ENCODE assay signal across 20 cellular contexts in genomic region chr2:43736637-43737036, GRCh38.
"Had no signal": no experiment of that assay in that cellular context is flagged by ENCODE, and none has a peak within 500 bp of the region (broad histone marks: within the 10 kb centered on the region; RNA-seq: fewer than 3 reads in every experiment).

No MANE protein-coding gene starts in this region.

- H3K4me3 Mint-ChIP-seq: activated B cell treated with CpG ODN at 0.5 μM for 24 hours; activated CD4-positive, alpha-beta memory T cell treated with anti-CD3 and anti-CD28 coated beads, Interleukin-2, amount 10 ng/mL, durations not matched to agents 7 days and 5 days; activated CD4-positive, alpha-beta T cell treated with anti-CD3 and anti-CD28 coated beads for 36 hours; activated naive CD8-positive, alpha-beta T cell treated with anti-CD3 and anti-CD28 coated beads, Interleukin-2, amount 50 U/mL, for 24 hours; endodermal cell; naive B cell; stimulated activated effector memory CD8-positive, alpha-beta T cell treated with anti-CD3 and anti-CD28 coated beads, Interleukin-12 subunit alpha, Interleukin-12 subunit beta, amount 100 ng/mL, for 72 hours had no signal

- H3K4me1 Mint-ChIP-seq: activated B cell treated with CpG ODN at 0.5 μM for 24 hours; activated CD4-positive, alpha-beta memory T cell treated with anti-CD3 and anti-CD28 coated beads, Interleukin-2, amount 10 ng/mL, durations not matched to agents 7 days and 5 days; activated CD4-positive, alpha-beta T cell treated with anti-CD3 and anti-CD28 coated beads for 36 hours; activated naive CD8-positive, alpha-beta T cell treated with anti-CD3 and anti-CD28 coated beads, Interleukin-2, amount 50 U/mL, for 24 hours; endodermal cell; naive B cell; stimulated activated effector memory CD8-positive, alpha-beta T cell treated with anti-CD3 and anti-CD28 coated beads, Interleukin-12 subunit alpha, Interleukin-12 subunit beta, amount 100 ng/mL, for 72 hours had no signal

- DNase-seq: activated B cell treated with CpG ODN at 0.5 μM for 24 hours; activated CD4-positive, alpha-beta memory T cell treated with anti-CD3 and anti-CD28 coated beads, Interleukin-2, amount 10 ng/mL, durations not matched to agents 7 days and 5 days; activated CD4-positive, alpha-beta T cell treated with anti-CD3 and anti-CD28 coated beads for 36 hours; activated gamma-delta T cell; activated naive CD4-positive, alpha-beta T cell treated with anti-CD3 and anti-CD28 coated beads, Interleukin-2, amount 50 U/mL, for 16 hours; activated naive CD8-positive, alpha-beta T cell treated with anti-CD3 and anti-CD28 coated beads, Interleukin-2, amount 50 U/mL, for 24 hours; cortex of kidney; heart right ventricle; kidney; lower lobe of right lung; naive B cell; nucleus accumbens; posterior cingulate gyrus; right lobe of liver; small intestine; stimulated activated CD4-positive, alpha-beta T cell treated with anti-CD3 and anti-CD28 coated beads, Interleukin-2, amount 100 ng/mL, for 24 hours; T-helper 9 cell; upper lobe of left lung had no signal

- H3K27ac ChIP-seq: heart right ventricle, lower lobe of right lung, right lobe of liver had no signal

- H3K36me3 Mint-ChIP-seq: naive B cell; stimulated activated effector memory CD8-positive, alpha-beta T cell treated with anti-CD3 and anti-CD28 coated beads, Interleukin-12 subunit alpha, Interleukin-12 subunit beta, amount 100 ng/mL, for 72 hours had no signal

- H3K9me3 ChIP-seq: heart right ventricle, lower lobe of right lung, right lobe of liver, upper lobe of left lung had no signal

- H3K4me3 ChIP-seq: heart right ventricle, lower lobe of right lung, right lobe of liver, upper lobe of left lung had no signal

- H3K27ac Mint-ChIP-seq: activated B cell treated with CpG ODN at 0.5 μM for 24 hours; activated CD4-positive, alpha-beta memory T cell treated with anti-CD3 and anti-CD28 coated beads, Interleukin-2, amount 10 ng/mL, durations not matched to agents 7 days and 5 days; activated CD4-positive, alpha-beta T cell treated with anti-CD3 and anti-CD28 coated beads for 36 hours; activated naive CD8-positive, alpha-beta T cell treated with anti-CD3 and anti-CD28 coated beads, Interleukin-2, amount 50 U/mL, for 24 hours; endodermal cell; stimulated activated effector memory CD8-positive, alpha-beta T cell treated with anti-CD3 and anti-CD28 coated beads, Interleukin-12 subunit alpha, Interleukin-12 subunit beta, amount 100 ng/mL, for 72 hours had no signal

- H3K9me3 Mint-ChIP-seq: activated B cell treated with CpG ODN at 0.5 μM for 24 hours; activated CD4-positive, alpha-beta memory T cell treated with anti-CD3 and anti-CD28 coated beads, Interleukin-2, amount 10 ng/mL, durations not matched to agents 7 days and 5 days; activated naive CD8-positive, alpha-beta T cell treated with anti-CD3 and anti-CD28 coated beads, Interleukin-2, amount 50 U/mL, for 24 hours; endodermal cell; naive B cell; stimulated activated effector memory CD8-positive, alpha-beta T cell treated with anti-CD3 and anti-CD28 coated beads, Interleukin-12 subunit alpha, Interleukin-12 subunit beta, amount 100 ng/mL, for 72 hours had no signal

- H3K27me3 ChIP-seq: heart right ventricle, right lobe of liver, upper lobe of left lung had no signal

- H3K36me3 ChIP-seq: lower lobe of right lung, right lobe of liver, upper lobe of left lung had no signal

- H3K4me1 ChIP-seq: heart right ventricle, lower lobe of right lung, right lobe of liver, upper lobe of left lung had no signal
